Comparison of ENCODE assay signal across 19 cellular contexts in genomic region chr6:149166324-149166723, GRCh38.
A peak's percentile ranks its signal among the peaks of the same experiment; 100 is the strongest.
DNase-seq lines count a peak whose midpoint lies in the region; ATAC-seq and TF ChIP-seq lines count a peak whose summit lies in the region.
"Had no signal": no experiment of that assay in that cellular context is flagged by ENCODE, and none has a peak within 500 bp of the region (broad histone marks: within the 10 kb centered on the region; RNA-seq: fewer than 3 reads in every experiment).

No MANE protein-coding gene starts in this region.

- no peaks in the 10 kb centered on the region for H3K27me3 Mint-ChIP-seq in T-helper 2 cell treated with Interferon-gamma antibody and Interleukin-4, amounts not matched to agents 5 μg/mL and 100 μg/mL, for 36 hours (ENCODE audit: low read depth)
- H3K27me3 Mint-ChIP-seq in activated CD4-positive, alpha-beta memory T cell treated with anti-CD3 and anti-CD28 coated beads for 36 hours = no peaks in the 10 kb centered on the region

- H2BK120ac ChIP-seq in mesendoderm (ENCODE audit: low read depth, low read length) = no peak overlapping the region

- H3K4me2 ChIP-seq in HCT116 (ENCODE audit: low read length) (no peak overlapping the region), mesendoderm (ENCODE audit: low read length) (no peak overlapping the region)
- H3K4me2 ChIP-seq: KMS-11 had no signal

- H3K4me1 Mint-ChIP-seq in T-helper 2 cell treated with Interferon-gamma antibody and Interleukin-4, amounts not matched to agents 5 μg/mL and 100 μg/mL, for 36 hours (ENCODE audit: low read depth) = peaks cover 41% of the 10 kb centered on the region
- peaks cover 41% of the 10 kb centered on the region for H3K4me1 Mint-ChIP-seq in activated CD4-positive, alpha-beta memory T cell treated with anti-CD3 and anti-CD28 coated beads for 36 hours (ENCODE audit: low read depth)

- peaks cover 3% of the 10 kb centered on the region for H3K9me3 Mint-ChIP-seq in T-helper 2 cell treated with Interferon-gamma antibody and Interleukin-4, amounts not matched to agents 5 μg/mL and 100 μg/mL, for 36 hours
- H3K9me3 Mint-ChIP-seq in activated CD4-positive, alpha-beta memory T cell treated with anti-CD3 and anti-CD28 coated beads for 36 hours = no peaks in the 10 kb centered on the region

- intact Hi-C loops in HCT116 (cut with micrococcal nuclease) = no loop called here
- intact Hi-C loops in activated CD4-positive, alpha-beta memory T cell treated with anti-CD3 and anti-CD28 coated beads for 36 hours (cut with micrococcal nuclease) = no loop called here

- RAD21 ChIA-PET in HCT116 (lab: Charles Lee; ENCODE audit: low non-redundant PET in 1 of 2, low total read pairs in 2 of 2, uncharacterized antibody in 2 of 2, unreplicated experiment in 2 of 2) = no interaction called here

- CTCF ChIA-PET in HCT116 (lab: Charles Lee) (no interaction called here), RWPE1 (lab: Yijun Ruan, JAX) (interaction anchor here (0.6 kb wide), 1 partner anchor 18 kb away, joined by 3 read pairs; no protein-coding TSS in a partner anchor)
- CTCF ChIA-PET in activated CD4-positive, alpha-beta memory T cell treated with anti-CD3 and anti-CD28 coated beads for 36 hours (lab: Charles Lee) = no interaction called here

- no peak overlapping the region for H3K23ac ChIP-seq in mesendoderm (ENCODE audit: low read length)

- H2BK15ac ChIP-seq in mesendoderm (replicated peaks; ENCODE audit: low read depth) = no peak overlapping the region

- no peak for DNase-seq in T-helper 2 cell treated with Interferon-gamma antibody and Interleukin-4, amounts not matched to agents 5 μg/mL and 100 μg/mL, for 36 hours (ENCODE audit: low spot score)
- DNase-seq in T-helper 2 cell (no peak), HCT116 (ENCODE audit: low read depth, low spot score) (no peak), mesendoderm (peak; percentile 45), RWPE1 (ENCODE audit: low spot score) (no peak), UCSD-AML1 (lab: John Stamatoyannopoulos, UW; ENCODE audit: unreplicated experiment) (no peak)
- no peak for DNase-seq in activated CD4-positive, alpha-beta memory T cell treated with anti-CD3 and anti-CD28 coated beads for 36 hours
- DNase-seq: amygdala, DMS153, erythroblast, HCEC 1CT, heart left ventricle, mucosa of descending colon, NCI-H1930, NCI-H774 had no signal

- H2BK5ac ChIP-seq in mesendoderm (ENCODE audit: low read length) = no peak overlapping the region

- no peak for TF ChIP-seq POLR2A in HCT116 (IDR thresholded peaks at IDR 0.05; ENCODE audit: borderline replicate concordance, extremely low read depth, insufficient read depth, insufficient read length)

- H3K56ac ChIP-seq in mesendoderm (ENCODE audit: low read length) = no peak overlapping the region

- no peaks in the 10 kb centered on the region for H3K9me2 ChIP-seq in HCT116 (ENCODE audit: insufficient read depth)

- H3K9ac ChIP-seq in HCT116 (ENCODE audit: low read length) = no peak overlapping the region
- H3K9ac ChIP-seq in mesendoderm (ENCODE audit: low read length) = no peak overlapping the region
- H3K9ac ChIP-seq: KMS-11 had no signal

- H3K79me1 ChIP-seq in mesendoderm (ENCODE audit: low read length) = no peaks in the 10 kb centered on the region

- TF ChIP-seq CTCF in HCT116 (IDR thresholded peaks at IDR 0.05 in 2 of 3, conservative IDR thresholded peaks at IDR 0.05 in 1 of 3; ENCODE audit: borderline replicate concordance in 1 of 3, insufficient read depth in 1 of 3, low read depth in 2 of 3, low read length in 2 of 3) = no peak
- TF ChIP-seq CTCF in RWPE1 (conservative IDR thresholded peaks at IDR 0.05; ENCODE audit: low read depth) = no peak

- no peak overlapping the region for H4K8ac ChIP-seq in mesendoderm (ENCODE audit: low read depth, low read length)

- no peak overlapping the region for H3K4ac ChIP-seq in mesendoderm (ENCODE audit: low read depth, low read length)

- no CpG with 5 or more reads among the region's 1 CpG for WGBS in mesendoderm (ENCODE audit: extremely low coverage, insufficient coverage, low lambda C conversion rate)

- H3K79me2 ChIP-seq in HCT116 (ENCODE audit: insufficient read depth, low read length) (no peaks in the 10 kb centered on the region), mesendoderm (ENCODE audit: control insufficient read depth, insufficient read depth, low read length) (no peaks in the 10 kb centered on the region)

- H3K18ac ChIP-seq in mesendoderm (ENCODE audit: low read length) = no peak overlapping the region

- TF ChIP-seq RAD21 in HCT116 (IDR thresholded peaks at IDR 0.05; ENCODE audit: low read depth) = no peak

- no peak overlapping the region for H3K27ac Mint-ChIP-seq in T-helper 2 cell treated with Interferon-gamma antibody and Interleukin-4, amounts not matched to agents 5 μg/mL and 100 μg/mL, for 36 hours
- peak overlapping the region; percentile 36 for H3K27ac Mint-ChIP-seq in activated CD4-positive, alpha-beta memory T cell treated with anti-CD3 and anti-CD28 coated beads for 36 hours

- H3K4me3 ChIP-seq in HCT116 (replicated peaks in 1 of 2; ENCODE audit: low read depth in 1 of 2, low read length in 2 of 2) (no peak overlapping the region), mesendoderm (ENCODE audit: low read length) (no peak overlapping the region)
- H3K4me3 ChIP-seq: heart left ventricle, mucosa of descending colon, pancreas had no signal

- no peak overlapping the region for H4K5ac ChIP-seq in mesendoderm (ENCODE audit: low read length)

- H3K36me3 ChIP-seq in HCT116 (ENCODE audit: control insufficient read depth in 1 of 2, insufficient read depth in 2 of 2, low read length in 2 of 2) = no peaks in the 10 kb centered on the region
- H3K36me3 ChIP-seq in mesendoderm (ENCODE audit: control insufficient read depth, insufficient read depth, low read length) = no peaks in the 10 kb centered on the region
- H3K36me3 ChIP-seq: heart left ventricle, pancreas had no signal

- H3K4me3 Mint-ChIP-seq in T-helper 2 cell treated with Interferon-gamma antibody and Interleukin-4, amounts not matched to agents 5 μg/mL and 100 μg/mL, for 36 hours = peak overlapping the region; percentile 8
- H3K4me3 Mint-ChIP-seq in activated CD4-positive, alpha-beta memory T cell treated with anti-CD3 and anti-CD28 coated beads for 36 hours = peak overlapping the region; percentile 38

- H2AK5ac ChIP-seq in mesendoderm (ENCODE audit: low read length) = no peak overlapping the region

- H2AFZ ChIP-seq in HCT116 (ENCODE audit: low read depth, low read length, poor library complexity, severe bottlenecking) = peak overlapping the region; percentile 56

- no peaks in the 10 kb centered on the region for H4K20me1 ChIP-seq in HCT116 (ENCODE audit: insufficient read depth)

- no peaks in the 10 kb centered on the region for H3K9me3 ChIP-seq in HCT116 (ENCODE audit: control insufficient read depth in 1 of 2, insufficient read depth in 1 of 2, low read depth in 1 of 2, low read length in 2 of 2)
- H3K9me3 ChIP-seq: heart left ventricle, mucosa of descending colon had no signal

- H3K27me3 ChIP-seq in HCT116 (ENCODE audit: insufficient read depth, low read length) = no peaks in the 10 kb centered on the region
- H3K27me3 ChIP-seq in mesendoderm (ENCODE audit: insufficient read depth, low read length, poor library complexity) = no peaks in the 10 kb centered on the region
- H3K27me3 ChIP-seq: pancreas had no signal

- ATAC-seq in HCT116 = no peak
- no peak for ATAC-seq in HG03469 (IDR thresholded peaks at IDR 0.05; ENCODE audit: unreplicated experiment)
- ATAC-seq: heart left ventricle, mucosa of descending colon, pancreas had no signal

- no TSS peak for BruUV-seq in HCT116 (replicated peaks; lab: Mats Ljungman, UMichigan)

- H3K4me1 ChIP-seq in HCT116 (ENCODE audit: control insufficient read depth in 1 of 2, insufficient read depth in 2 of 2, low read length in 2 of 2) = peaks cover 14 to 23% of the 10 kb centered on the region in 2 experiments
- H3K4me1 ChIP-seq in mesendoderm (ENCODE audit: control insufficient read depth, low read depth, low read length) = no peaks in the 10 kb centered on the region
- H3K4me1 ChIP-seq: heart left ventricle, pancreas had no signal

- H3K36me3 Mint-ChIP-seq in T-helper 2 cell treated with Interferon-gamma antibody and Interleukin-4, amounts not matched to agents 5 μg/mL and 100 μg/mL, for 36 hours (ENCODE audit: low read depth) = peaks cover 7% of the 10 kb centered on the region
- H3K36me3 Mint-ChIP-seq in activated CD4-positive, alpha-beta memory T cell treated with anti-CD3 and anti-CD28 coated beads for 36 hours = no peaks in the 10 kb centered on the region

- H3K27ac ChIP-seq in HCT116 (ENCODE audit: low read depth, low read length) = no peak overlapping the region
- H3K27ac ChIP-seq in mesendoderm (ENCODE audit: low read depth, low read length) = no peak overlapping the region
- no peak overlapping the region for H3K27ac ChIP-seq in RWPE1
- H3K27ac ChIP-seq: heart left ventricle, HL-60, KMS-11, pancreas had no signal

- POLR2A ChIA-PET in HCT116 (lab: Charles Lee) (no interaction called here), RWPE1 (lab: Yijun Ruan, JAX; ENCODE audit: low non-redundant PET) (no interaction called here)
- POLR2A ChIA-PET in activated CD4-positive, alpha-beta memory T cell treated with anti-CD3 and anti-CD28 coated beads for 36 hours (lab: Charles Lee) = no interaction called here

TF ChIP-seq in HCT116, 20 proteins besides CTCF, POLR2A, EP300 and RAD21 (continues in another document):
- no peak for TF ChIP-seq ELF1 (IDR thresholded peaks at IDR 0.05; ENCODE audit: borderline replicate concordance, low read depth)
- TF ChIP-seq CEBPB (IDR thresholded peaks at IDR 0.05; ENCODE audit: low read depth) = no peak
- TF ChIP-seq ZBTB33 (IDR thresholded peaks at IDR 0.05; ENCODE audit: extremely low read depth, insufficient replicate concordance, low read length) = no peak
- TF ChIP-seq SRF (IDR thresholded peaks at IDR 0.05; ENCODE audit: low read depth) = no peak
- TF ChIP-seq FOSL1 (IDR thresholded peaks at IDR 0.05; ENCODE audit: low read depth) = no peak
